Comparison of ENCODE assay signal across 8 cellular contexts in genomic region chr2:172427990-172428840, GRCh38. TPM values are rescaled to one million over a fixed set of nuclear protein-coding genes. Genes with fewer than 3 reads are reported as not detected.
A peak's percentile ranks its signal among the peaks of the same experiment; 100 is the strongest.
DNase-seq lines count a peak whose midpoint lies in the region; ATAC-seq lines count a peak whose summit lies in the region.

No MANE protein-coding gene starts in this region.

- POLR2A ChIA-PET in activated CD4-positive, alpha-beta memory T cell treated with anti-CD3 and anti-CD28 coated beads, Interleukin-2, amount 10 ng/mL, durations not matched to agents 7 days and 5 days (lab: Charles Lee), result interaction anchor here (0.8 to 3.6 kb wide), 7 partner anchors 8 to 34 kb away, joined by 3 to 34 read pairs (median 5); no protein-coding TSS in a partner anchor

- H3K4me3 Mint-ChIP-seq in activated CD4-positive, alpha-beta memory T cell treated with anti-CD3 and anti-CD28 coated beads, Interleukin-2, amount 10 ng/mL, durations not matched to agents 7 days and 5 days, result peak overlapping the region; percentile 73
- peak overlapping the region; percentile 72 for H3K4me3 Mint-ChIP-seq in stimulated activated memory B cell treated with anti-CD40 and anti-IgM and Interleukin-4, amounts not matched to agents 10 μg/mL and 1 μg/mL and 100 μg/mL, for 72 hours

- peaks cover 62% of the 10 kb centered on the region for H3K27me3 Mint-ChIP-seq in activated CD4-positive, alpha-beta memory T cell treated with anti-CD3 and anti-CD28 coated beads, Interleukin-2, amount 10 ng/mL, durations not matched to agents 7 days and 5 days
- H3K27me3 Mint-ChIP-seq in stimulated activated memory B cell treated with anti-CD40 and anti-IgM and Interleukin-4, amounts not matched to agents 10 μg/mL and 1 μg/mL and 100 μg/mL, for 72 hours, result peaks cover 25% of the 10 kb centered on the region

- H3K56ac ChIP-seq in mesendoderm (ENCODE audit: low read length), result peak overlapping the region; percentile 81

- CTCF ChIA-PET in activated CD4-positive, alpha-beta memory T cell treated with anti-CD3 and anti-CD28 coated beads, Interleukin-2, amount 10 ng/mL, durations not matched to agents 7 days and 5 days (lab: Charles Lee), result interaction anchor here (0.6 to 6.3 kb wide), 8 partner anchors 8 to 167 kb away, joined by 3 to 94 read pairs (median 6); no protein-coding TSS in a partner anchor

- peak; percentile 56 for ATAC-seq in stimulated activated memory B cell treated with anti-CD40 and anti-IgM and Interleukin-4, amounts not matched to agents 10 μg/mL and 1 μg/mL and 100 μg/mL, for 72 hours
- ATAC-seq in GM21576 (IDR thresholded peaks at IDR 0.05; ENCODE audit: unreplicated experiment), result no peak

- peak overlapping the region; percentile 33 for H3K18ac ChIP-seq in mesendoderm (ENCODE audit: low read length)

- no peak overlapping the region for H4K5ac ChIP-seq in mesendoderm (ENCODE audit: low read length)

- H3K4ac ChIP-seq in mesendoderm (ENCODE audit: low read depth, low read length), result no peak overlapping the region

- peaks cover 1% of the 10 kb centered on the region for H3K79me1 ChIP-seq in mesendoderm (ENCODE audit: low read length)

- no peak overlapping the region for H2BK120ac ChIP-seq in mesendoderm (ENCODE audit: low read depth, low read length)

- peak overlapping the region; percentile 26 for H3K4me3 ChIP-seq in mesendoderm (ENCODE audit: low read length)

- no peak overlapping the region for H2AK5ac ChIP-seq in mesendoderm (ENCODE audit: low read length)

- peaks cover 3% of the 10 kb centered on the region for H3K79me2 ChIP-seq in mesendoderm (ENCODE audit: control insufficient read depth, insufficient read depth, low read length)

- H4K8ac ChIP-seq in mesendoderm (ENCODE audit: low read depth, low read length), result no peak overlapping the region

- no peak overlapping the region for H3K27ac Mint-ChIP-seq in activated CD4-positive, alpha-beta memory T cell treated with anti-CD3 and anti-CD28 coated beads, Interleukin-2, amount 10 ng/mL, durations not matched to agents 7 days and 5 days
- H3K27ac Mint-ChIP-seq in stimulated activated memory B cell treated with anti-CD40 and anti-IgM and Interleukin-4, amounts not matched to agents 10 μg/mL and 1 μg/mL and 100 μg/mL, for 72 hours, result no peak overlapping the region

- H3K4me2 ChIP-seq in mesendoderm (ENCODE audit: low read length), result peak overlapping the region; percentile 82

- H2BK5ac ChIP-seq in mesendoderm (ENCODE audit: low read length), result no peak overlapping the region

- whole genome bisulfite sequencing in mesendoderm (ENCODE audit: extremely low coverage, insufficient coverage, low lambda C conversion rate), result no CpG with 5 or more reads among the region's 63 CpGs

- H3K9ac ChIP-seq in mesendoderm (ENCODE audit: low read length), result peak overlapping the region; percentile 39

- no peaks in the 10 kb centered on the region for H3K9me3 Mint-ChIP-seq in activated CD4-positive, alpha-beta memory T cell treated with anti-CD3 and anti-CD28 coated beads, Interleukin-2, amount 10 ng/mL, durations not matched to agents 7 days and 5 days
- H3K9me3 Mint-ChIP-seq in stimulated activated memory B cell treated with anti-CD40 and anti-IgM and Interleukin-4, amounts not matched to agents 10 μg/mL and 1 μg/mL and 100 μg/mL, for 72 hours, result no peaks in the 10 kb centered on the region

- no peak overlapping the region for H3K27ac ChIP-seq in mesendoderm (ENCODE audit: low read depth, low read length)

- H3K27me3 ChIP-seq in mesendoderm (ENCODE audit: insufficient read depth, low read length, poor library complexity), result peaks cover 4% of the 10 kb centered on the region

- peaks cover 4% of the 10 kb centered on the region for H3K4me1 ChIP-seq in mesendoderm (ENCODE audit: control insufficient read depth, low read depth, low read length)

- peaks cover 24% of the 10 kb centered on the region for H3K4me1 Mint-ChIP-seq in activated CD4-positive, alpha-beta memory T cell treated with anti-CD3 and anti-CD28 coated beads, Interleukin-2, amount 10 ng/mL, durations not matched to agents 7 days and 5 days
- peaks cover 20% of the 10 kb centered on the region for H3K4me1 Mint-ChIP-seq in stimulated activated memory B cell treated with anti-CD40 and anti-IgM and Interleukin-4, amounts not matched to agents 10 μg/mL and 1 μg/mL and 100 μg/mL, for 72 hours

- DNase-seq in ELF-1 (ENCODE audit: low read depth, low spot score) (peak; percentile 81), NAMALWA (ENCODE audit: low spot score) (peak; percentile 62), mesendoderm (peak; percentile 78), cerebellar nuclear complex (lab: John Stamatoyannopoulos, UW) (no peak)
- DNase-seq in activated CD4-positive, alpha-beta memory T cell treated with anti-CD3 and anti-CD28 coated beads, Interleukin-2, amount 10 ng/mL, durations not matched to agents 7 days and 5 days, result peak; percentile 47
- DNase-seq in effector CD4-positive, alpha-beta T cell, result peak; percentile 48

- H2BK15ac ChIP-seq in mesendoderm (replicated peaks; ENCODE audit: low read depth), result no peak overlapping the region

- H3K23ac ChIP-seq in mesendoderm (ENCODE audit: low read length), result no peak overlapping the region

- H3K36me3 ChIP-seq in mesendoderm (ENCODE audit: control insufficient read depth, insufficient read depth, low read length), result no peaks in the 10 kb centered on the region

- H3K36me3 Mint-ChIP-seq in activated CD4-positive, alpha-beta memory T cell treated with anti-CD3 and anti-CD28 coated beads, Interleukin-2, amount 10 ng/mL, durations not matched to agents 7 days and 5 days (ENCODE audit: low read depth), result no peaks in the 10 kb centered on the region
- no peaks in the 10 kb centered on the region for H3K36me3 Mint-ChIP-seq in stimulated activated memory B cell treated with anti-CD40 and anti-IgM and Interleukin-4, amounts not matched to agents 10 μg/mL and 1 μg/mL and 100 μg/mL, for 72 hours

RNA-seq across cellular contexts. Expression of gene ITGA6, which starts 0.8 kb away (rescaled TPM):
- total RNA-seq in activated CD4-positive, alpha-beta memory T cell treated with anti-CD3 and anti-CD28 coated beads, Interleukin-2, amount 10 ng/mL, durations not matched to agents 7 days and 5 days, result 10 to 100 TPM; 17.7 to 18.0 TPM
- 25.4 TPM for polyA plus RNA-seq in mesendoderm (2013, experiment 1 of 2)
- polyA plus RNA-seq in mesendoderm (2013, experiment 2 of 2), result 26.4 TPM

Comparison
In these comparisons a context has a peak if more than half of its experiments do, and no peak if none do; other contexts are left out.
1. DNase-seq: peak in ELF-1 (single experiment), NAMALWA (single experiment), activated CD4-positive, alpha-beta memory T cell treated with anti-CD3 and anti-CD28 coated beads, Interleukin-2, amount 10 ng/mL, durations not matched to agents 7 days and 5 days (single experiment), effector CD4-positive, alpha-beta T cell (single experiment) and mesendoderm (single experiment); none in cerebellar nuclear complex (0 of 2).